In the genomic region with DNA sequence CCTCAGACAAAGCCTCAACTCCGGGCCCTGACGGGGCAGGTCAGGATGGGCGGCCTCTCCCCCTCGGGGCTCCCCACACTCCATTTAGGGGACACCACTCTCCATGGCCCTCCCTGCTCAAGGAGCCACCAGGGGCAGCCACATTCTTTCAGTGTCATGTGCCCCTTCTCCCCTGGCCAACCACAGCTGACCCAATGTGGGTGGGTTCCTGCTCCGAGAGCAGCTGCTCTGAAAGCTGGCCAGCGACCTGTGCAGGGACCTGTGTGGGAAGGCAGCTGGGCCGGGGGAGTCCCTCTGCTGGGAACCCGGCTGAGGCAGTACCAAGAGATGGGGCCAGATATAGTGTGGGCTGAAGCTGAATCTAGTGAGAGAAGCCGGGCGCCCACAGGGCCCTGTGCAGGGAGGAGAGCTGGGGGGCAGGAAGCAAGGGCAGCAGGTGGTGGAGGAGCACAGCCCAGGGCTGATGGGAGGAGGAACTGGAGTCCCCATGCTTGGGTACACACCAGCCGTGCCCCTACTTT, we compare ENCODE assay signal across 11 cellular contexts. TPM values are rescaled to one million over a fixed set of nuclear protein-coding genes. Genes with fewer than 3 reads are reported as not detected.
DNase-seq lines count a peak whose midpoint lies in the region; ATAC-seq, FAIRE-seq and TF ChIP-seq lines count a peak whose summit lies in the region.
"Had no signal": no experiment of that assay in that cellular context is flagged by ENCODE, and none has a peak within 500 bp of the region (broad histone marks: within the 10 kb centered on the region; RNA-seq: fewer than 3 reads in every experiment).

No MANE protein-coding gene starts in this region.

- H3K27ac Mint-ChIP-seq in activated CD8-positive, alpha-beta T cell treated with anti-CD3 and anti-CD28 coated beads for 36 hours = peak overlapping the region; percentile 61
- H3K27ac Mint-ChIP-seq in T-helper 2 cell treated with Interferon-gamma antibody and Interleukin-4, amounts not matched to agents 5 μg/mL and 100 μg/mL, for 36 hours = no peak overlapping the region

- H3K27ac ChIP-seq in lower lobe of right lung = no peak overlapping the region

- POLR2A ChIA-PET in activated CD8-positive, alpha-beta T cell treated with anti-CD3 and anti-CD28 coated beads for 36 hours (lab: Charles Lee) = interaction anchor here (1.1 kb wide), 1 partner anchor 178 kb away, joined by 4 read pairs; a partner anchor contains a TSS

- H3K4me1 ChIP-seq in lower lobe of right lung = no peaks in the 10 kb centered on the region

- DNase-seq in DMS 273 (lab: John Stamatoyannopoulos, UW; ENCODE audit: unreplicated experiment) (peak; percentile 57), lower lobe of right lung (no peak), NCI-H2171 (lab: John Stamatoyannopoulos, UW) (no peak), RCC 7860 (ENCODE audit: low spot score) (no peak)
- peak; percentile 61 for DNase-seq in activated CD8-positive, alpha-beta T cell treated with anti-CD3 and anti-CD28 coated beads for 36 hours
- no peak for DNase-seq in effector CD4-positive, alpha-beta T cell
- no peak for DNase-seq in T-helper 2 cell treated with Interferon-gamma antibody and Interleukin-4, amounts not matched to agents 5 μg/mL and 100 μg/mL, for 36 hours (ENCODE audit: low spot score)
- DNase-seq: COR-L47, left colon had no signal

- H3K9me3 ChIP-seq in lower lobe of right lung = no peaks in the 10 kb centered on the region

- intact Hi-C loops in activated CD8-positive, alpha-beta T cell treated with anti-CD3 and anti-CD28 coated beads for 36 hours (cut with micrococcal nuclease) = no loop called here
- intact Hi-C loops in lower lobe of right lung (cut with DNase I) = no loop called here

- no peak for TF ChIP-seq CTCF in activated CD8-positive, alpha-beta T cell treated with anti-CD3 and anti-CD28 coated beads for 36 hours (IDR thresholded peaks at IDR 0.05)
- TF ChIP-seq CTCF in lower lobe of right lung (IDR thresholded peaks at IDR 0.05) = no peak

- H3K4me1 Mint-ChIP-seq in activated CD8-positive, alpha-beta T cell treated with anti-CD3 and anti-CD28 coated beads for 36 hours (ENCODE audit: low read depth) = peaks cover 33% of the 10 kb centered on the region
- H3K4me1 Mint-ChIP-seq in T-helper 2 cell treated with Interferon-gamma antibody and Interleukin-4, amounts not matched to agents 5 μg/mL and 100 μg/mL, for 36 hours (ENCODE audit: low read depth) = peaks cover 9% of the 10 kb centered on the region

- no peaks in the 10 kb centered on the region for H3K36me3 ChIP-seq in lower lobe of right lung

- CTCF ChIA-PET in activated CD8-positive, alpha-beta T cell treated with anti-CD3 and anti-CD28 coated beads for 36 hours (lab: Charles Lee) = interaction anchor here (0.7 to 2.2 kb wide), 6 partner anchors 9 to 209 kb away, joined by 3 to 7 read pairs (median 4); no protein-coding TSS in a partner anchor

- no peaks in the 10 kb centered on the region for H3K36me3 Mint-ChIP-seq in activated CD8-positive, alpha-beta T cell treated with anti-CD3 and anti-CD28 coated beads for 36 hours (ENCODE audit: low read depth)
- H3K36me3 Mint-ChIP-seq in T-helper 2 cell treated with Interferon-gamma antibody and Interleukin-4, amounts not matched to agents 5 μg/mL and 100 μg/mL, for 36 hours (ENCODE audit: low read depth) = no peaks in the 10 kb centered on the region

- no peak for FAIRE-seq in RCC 7860 (lab: Jason Lieb, UNC)
- FAIRE-seq: colon had no signal

- H3K4me3 Mint-ChIP-seq in activated CD8-positive, alpha-beta T cell treated with anti-CD3 and anti-CD28 coated beads for 36 hours = no peak overlapping the region
- H3K4me3 Mint-ChIP-seq in T-helper 2 cell treated with Interferon-gamma antibody and Interleukin-4, amounts not matched to agents 5 μg/mL and 100 μg/mL, for 36 hours = no peak overlapping the region

- no peaks in the 10 kb centered on the region for H3K9me3 Mint-ChIP-seq in activated CD8-positive, alpha-beta T cell treated with anti-CD3 and anti-CD28 coated beads for 36 hours
- no peaks in the 10 kb centered on the region for H3K9me3 Mint-ChIP-seq in T-helper 2 cell treated with Interferon-gamma antibody and Interleukin-4, amounts not matched to agents 5 μg/mL and 100 μg/mL, for 36 hours

- no peaks in the 10 kb centered on the region for H3K27me3 ChIP-seq in lower lobe of right lung (ENCODE audit: low read depth)

- H3K4me3 ChIP-seq in lower lobe of right lung = no peak overlapping the region

- ATAC-seq in GM21576 (IDR thresholded peaks at IDR 0.05; ENCODE audit: unreplicated experiment) (peak; percentile 48), lower lobe of right lung (peak; percentile 21 to 23)
- ATAC-seq in activated CD8-positive, alpha-beta T cell treated with anti-CD3 and anti-CD28 coated beads for 36 hours = peak; percentile 83
- ATAC-seq: left colon had no signal

- no peaks in the 10 kb centered on the region for H3K27me3 Mint-ChIP-seq in activated CD8-positive, alpha-beta T cell treated with anti-CD3 and anti-CD28 coated beads for 36 hours
- no peaks in the 10 kb centered on the region for H3K27me3 Mint-ChIP-seq in T-helper 2 cell treated with Interferon-gamma antibody and Interleukin-4, amounts not matched to agents 5 μg/mL and 100 μg/mL, for 36 hours (ENCODE audit: low read depth)

RNA-seq across cellular contexts. Expression of a gene that starts 40.6 kb away (rescaled TPM):
- not detected for total RNA-seq in activated CD8-positive, alpha-beta T cell treated with anti-CD3 and anti-CD28 coated beads for 36 hours
- total RNA-seq in lower lobe of right lung = 1.0 TPM

RNA-seq across cellular contexts. Expression of a gene that starts 58.0 kb away (rescaled TPM):
- 10 to 100 TPM; 10.6 to 14.0 TPM for total RNA-seq in activated CD8-positive, alpha-beta T cell treated with anti-CD3 and anti-CD28 coated beads for 36 hours
- total RNA-seq in lower lobe of right lung = 10.0 TPM

Comparison
In these comparisons a context has a peak if more than half of its experiments do, and no peak if none do; other contexts are left out.
1. DNase-seq: peak in DMS 273 (single experiment) and activated CD8-positive, alpha-beta T cell treated with anti-CD3 and anti-CD28 coated beads for 36 hours (single experiment); none in lower lobe of right lung (single experiment), NCI-H2171 (single experiment), effector CD4-positive, alpha-beta T cell (single experiment), RCC 7860 (single experiment) and T-helper 2 cell treated with Interferon-gamma antibody and Interleukin-4, amounts not matched to agents 5 μg/mL and 100 μg/mL, for 36 hours (single experiment).
2. ATAC-seq: peak in every context shown above with its lines; median percentile 83 in activated CD8-positive, alpha-beta T cell treated with anti-CD3 and anti-CD28 coated beads for 36 hours; 48 in GM21576; 22 in lower lobe of right lung.